8 cellular contexts compared by ENCODE assay signal in genomic region chr2:177148477-177149154, GRCh38.
DNase-seq lines count a peak whose midpoint lies in the region; ATAC-seq and TF ChIP-seq lines count a peak whose summit lies in the region.

No MANE protein-coding gene starts in this region.

- DNase-seq in D341Med (ENCODE audit: low spot score) (peak; percentile 81), HUDEP-2 (lab: John Stamatoyannopoulos, UW; ENCODE audit: unreplicated experiment in 76 of 76) (peak in 55 of 76 experiments; percentile 3 to 73 (median 43)), NOMO-1 treated with dmso at 0.1 percent for 144 hours (lab: John Stamatoyannopoulos, UW; ENCODE audit: unreplicated experiment) (peak; percentile 68), epithelial cell of proximal tubule (ENCODE audit: low read depth) (no peak)
- DNase-seq in activated CD8-positive, alpha-beta memory T cell treated with anti-CD3 and anti-CD28 coated beads, Interleukin-2, amount 50 U/mL, for 24 hours (ENCODE audit: extremely low read depth): peak; percentile 60
- peak; percentile 53 for DNase-seq in stimulated activated CD8-positive, alpha-beta memory T cell treated with anti-CD3 and anti-CD28 coated beads, Interleukin-7, amount 100 ng/mL, for 24 hours (ENCODE audit: low read depth)

- TF ChIP-seq CTCF in epithelial cell of proximal tubule (conservative IDR thresholded peaks at IDR 0.05; ENCODE audit: low read depth, low read length): peak; percentile 97

- H3K9me3 ChIP-seq in muscle layer of duodenum (ENCODE audit: control insufficient read depth in 1 of 2, low read length in 2 of 2): no peaks in the 10 kb centered on the region

- H3K27me3 ChIP-seq in muscle layer of duodenum (ENCODE audit: low read depth, low read length): peaks cover 5% of the 10 kb centered on the region

- peak; percentile 86 for ATAC-seq in GM21423 (IDR thresholded peaks at IDR 0.05; ENCODE audit: unreplicated experiment)

- no peaks in the 10 kb centered on the region for H3K36me3 ChIP-seq in muscle layer of duodenum (ENCODE audit: control insufficient read depth in 1 of 2, insufficient read depth in 2 of 2, low read length in 2 of 2)

- no peak overlapping the region for H3K27ac ChIP-seq in muscle layer of duodenum (ENCODE audit: low read length)

- H3K4me3 ChIP-seq in epithelial cell of proximal tubule (ENCODE audit: low read depth, low read length) (peak overlapping the region; percentile 53), muscle layer of duodenum (ENCODE audit: low read depth in 1 of 2, low read length in 2 of 2) (peak overlapping the region; percentile 59 to 69)

- peaks cover 0 to 7% of the 10 kb centered on the region in 2 donors for H3K4me1 ChIP-seq in muscle layer of duodenum (ENCODE audit: control insufficient read depth in 1 of 2, insufficient read depth in 2 of 2, low read length in 2 of 2)
